1 cellular context compared by ENCODE assay signal in the genomic region with DNA sequence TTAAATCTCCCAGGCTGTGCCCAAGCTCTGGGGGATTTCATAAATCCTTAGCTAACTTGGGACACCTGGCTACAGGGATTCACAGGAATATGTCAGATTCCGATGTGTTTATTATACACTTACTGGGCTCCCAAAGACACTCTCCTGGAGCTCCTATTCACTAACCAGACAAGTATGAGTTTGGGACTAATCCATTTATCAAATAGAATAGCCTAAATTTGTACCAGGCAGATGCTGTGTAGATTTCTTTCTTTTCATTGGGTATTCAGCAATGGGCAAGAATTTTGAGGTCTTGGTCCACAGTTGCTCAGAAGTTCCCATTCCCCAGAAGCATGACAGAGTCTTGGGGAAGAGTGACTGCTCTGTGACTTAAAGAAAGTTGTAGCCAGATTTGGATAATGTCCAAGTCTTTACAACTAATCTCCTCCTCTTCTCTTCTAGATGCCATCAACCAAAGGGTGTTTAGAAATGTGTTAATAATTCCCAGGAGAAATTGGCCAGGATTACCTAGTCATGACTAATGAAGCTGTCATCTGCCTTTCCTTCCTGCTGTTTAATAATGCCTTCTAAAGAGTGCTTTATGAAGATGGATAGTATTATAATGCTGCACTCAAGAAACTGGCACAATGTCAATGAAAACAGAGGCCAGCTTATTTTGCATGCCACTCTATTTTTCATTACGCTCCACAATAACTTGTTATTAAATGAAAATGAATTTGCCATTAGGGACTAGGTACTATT.
A peak's percentile ranks its signal among the peaks of the same experiment; 100 is the strongest.
TF ChIP-seq lines count a peak whose summit lies in the region.

No MANE protein-coding gene starts in this region.

TF ChIP-seq in HEK293, 187 proteins besides CTCF, POLR2A, EP300 and RAD21 (continued from another document):
- peak; percentile 79 for TF ChIP-seq ZNF366 (tag by site-specific recombination; conservative IDR thresholded peaks at IDR 0.05)
- TF ChIP-seq, protein P1, sequence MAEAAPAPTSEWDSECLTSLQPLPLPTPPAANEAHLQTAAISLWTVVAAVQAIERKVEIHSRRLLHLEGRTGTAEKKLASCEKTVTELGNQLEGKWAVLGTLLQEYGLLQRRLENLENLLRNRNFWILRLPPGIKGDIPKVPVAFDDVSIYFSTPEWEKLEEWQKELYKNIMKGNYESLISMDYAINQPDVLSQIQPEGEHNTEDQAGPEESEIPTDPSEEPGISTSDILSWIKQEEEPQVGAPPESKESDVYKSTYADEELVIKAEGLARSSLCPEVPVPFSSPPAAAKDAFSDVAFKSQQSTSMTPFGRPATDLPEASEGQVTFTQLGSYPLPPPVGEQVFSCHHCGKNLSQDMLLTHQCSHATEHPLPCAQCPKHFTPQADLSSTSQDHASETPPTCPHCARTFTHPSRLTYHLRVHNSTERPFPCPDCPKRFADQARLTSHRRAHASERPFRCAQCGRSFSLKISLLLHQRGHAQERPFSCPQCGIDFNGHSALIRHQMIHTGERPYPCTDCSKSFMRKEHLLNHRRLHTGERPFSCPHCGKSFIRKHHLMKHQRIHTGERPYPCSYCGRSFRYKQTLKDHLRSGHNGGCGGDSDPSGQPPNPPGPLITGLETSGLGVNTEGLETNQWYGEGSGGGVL (tag by site-specific recombination; IDR thresholded peaks at IDR 0.05) = peak; percentile 65
- TF ChIP-seq ZNF16 (tag by site-specific recombination; IDR thresholded peaks at IDR 0.05; ENCODE audit: low read depth) = no peak
- peak; percentile 86 for TF ChIP-seq ZNF558 (tag by site-specific recombination; IDR thresholded peaks at IDR 0.05)
- TF ChIP-seq, protein P2, sequence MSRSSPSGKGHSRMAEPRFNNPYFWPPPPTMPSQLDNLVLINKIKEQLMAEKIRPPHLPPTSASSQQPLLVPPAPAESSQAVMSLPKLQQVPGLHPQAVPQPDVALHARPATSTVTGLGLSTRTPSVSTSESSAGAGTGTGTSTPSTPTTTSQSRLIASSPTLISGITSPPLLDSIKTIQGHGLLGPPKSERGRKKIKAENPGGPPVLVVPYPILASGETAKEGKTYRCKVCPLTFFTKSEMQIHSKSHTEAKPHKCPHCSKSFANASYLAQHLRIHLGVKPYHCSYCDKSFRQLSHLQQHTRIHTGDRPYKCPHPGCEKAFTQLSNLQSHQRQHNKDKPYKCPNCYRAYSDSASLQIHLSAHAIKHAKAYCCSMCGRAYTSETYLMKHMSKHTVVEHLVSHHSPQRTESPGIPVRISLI (tag by site-specific recombination; IDR thresholded peaks at IDR 0.05) = peak; percentile 63; the same call in 1 of the 2 replicates
- TF ChIP-seq, protein P3, sequence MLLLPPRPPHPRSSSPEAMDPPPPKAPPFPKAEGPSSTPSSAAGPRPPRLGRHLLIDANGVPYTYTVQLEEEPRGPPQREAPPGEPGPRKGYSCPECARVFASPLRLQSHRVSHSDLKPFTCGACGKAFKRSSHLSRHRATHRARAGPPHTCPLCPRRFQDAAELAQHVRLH (tag by site-specific recombination; IDR thresholded peaks at IDR 0.05) = peak; percentile 91
- TF ChIP-seq, protein P4, sequence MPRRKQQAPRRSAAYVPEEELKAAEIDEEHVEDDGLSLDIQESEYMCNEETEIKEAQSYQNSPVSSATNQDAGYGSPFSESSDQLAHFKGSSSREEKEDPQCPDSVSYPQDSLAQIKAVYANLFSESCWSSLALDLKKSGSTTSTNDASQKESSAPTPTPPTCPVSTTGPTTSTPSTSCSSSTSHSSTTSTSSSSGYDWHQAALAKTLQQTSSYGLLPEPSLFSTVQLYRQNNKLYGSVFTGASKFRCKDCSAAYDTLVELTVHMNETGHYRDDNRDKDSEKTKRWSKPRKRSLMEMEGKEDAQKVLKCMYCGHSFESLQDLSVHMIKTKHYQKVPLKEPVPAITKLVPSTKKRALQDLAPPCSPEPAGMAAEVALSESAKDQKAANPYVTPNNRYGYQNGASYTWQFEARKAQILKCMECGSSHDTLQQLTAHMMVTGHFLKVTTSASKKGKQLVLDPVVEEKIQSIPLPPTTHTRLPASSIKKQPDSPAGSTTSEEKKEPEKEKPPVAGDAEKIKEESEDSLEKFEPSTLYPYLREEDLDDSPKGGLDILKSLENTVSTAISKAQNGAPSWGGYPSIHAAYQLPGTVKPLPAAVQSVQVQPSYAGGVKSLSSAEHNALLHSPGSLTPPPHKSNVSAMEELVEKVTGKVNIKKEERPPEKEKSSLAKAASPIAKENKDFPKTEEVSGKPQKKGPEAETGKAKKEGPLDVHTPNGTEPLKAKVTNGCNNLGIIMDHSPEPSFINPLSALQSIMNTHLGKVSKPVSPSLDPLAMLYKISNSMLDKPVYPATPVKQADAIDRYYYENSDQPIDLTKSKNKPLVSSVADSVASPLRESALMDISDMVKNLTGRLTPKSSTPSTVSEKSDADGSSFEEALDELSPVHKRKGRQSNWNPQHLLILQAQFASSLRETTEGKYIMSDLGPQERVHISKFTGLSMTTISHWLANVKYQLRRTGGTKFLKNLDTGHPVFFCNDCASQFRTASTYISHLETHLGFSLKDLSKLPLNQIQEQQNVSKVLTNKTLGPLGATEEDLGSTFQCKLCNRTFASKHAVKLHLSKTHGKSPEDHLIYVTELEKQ (tag by site-specific recombination; IDR thresholded peaks at IDR 0.05; ENCODE audit: borderline replicate concordance) = peak; percentile 98
- TF ChIP-seq, protein P5, sequence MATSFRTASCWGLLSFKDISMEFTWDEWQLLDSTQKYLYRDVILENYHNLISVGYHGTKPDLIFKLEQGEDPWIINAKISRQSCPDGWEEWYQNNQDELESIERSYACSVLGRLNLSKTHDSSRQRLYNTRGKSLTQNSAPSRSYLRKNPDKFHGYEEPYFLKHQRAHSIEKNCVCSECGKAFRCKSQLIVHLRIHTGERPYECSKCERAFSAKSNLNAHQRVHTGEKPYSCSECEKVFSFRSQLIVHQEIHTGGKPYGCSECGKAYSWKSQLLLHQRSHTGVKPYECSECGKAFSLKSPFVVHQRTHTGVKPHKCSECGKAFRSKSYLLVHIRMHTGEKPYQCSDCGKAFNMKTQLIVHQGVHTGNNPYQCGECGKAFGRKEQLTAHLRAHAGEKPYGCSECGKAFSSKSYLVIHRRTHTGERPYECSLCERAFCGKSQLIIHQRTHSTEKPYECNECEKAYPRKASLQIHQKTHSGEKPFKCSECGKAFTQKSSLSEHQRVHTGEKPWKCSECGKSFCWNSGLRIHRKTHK (tag by site-specific recombination; IDR thresholded peaks at IDR 0.05) = no peak
- peak; percentile 92 for TF ChIP-seq ZNF629 (tag by site-specific recombination; IDR thresholded peaks at IDR 0.05)
- no peak for TF ChIP-seq ZNF792 (tag by site-specific recombination; IDR thresholded peaks at IDR 0.05)
- peak; percentile 99 for TF ChIP-seq IKZF3 (tag by site-specific recombination; IDR thresholded peaks at IDR 0.05)
- TF ChIP-seq ZNF2 (tag by site-specific recombination; IDR thresholded peaks at IDR 0.05) = 0 out of 2 replicates have a peak, but pooled peaks have one; percentile 64
- TF ChIP-seq ZNF302 (tag by site-specific recombination; IDR thresholded peaks at IDR 0.05; ENCODE audit: low read depth) = no peak
- peak; percentile 92 for TF ChIP-seq ZXDB (tag by site-specific recombination; IDR thresholded peaks at IDR 0.05)
- peak; percentile 83 for TF ChIP-seq KLF7 (tag by site-specific recombination; IDR thresholded peaks at IDR 0.05; ENCODE audit: borderline replicate concordance)
- TF ChIP-seq ZIC2 (tag by site-specific recombination; IDR thresholded peaks at IDR 0.05) = peak; percentile 88
- peak; percentile 94 for TF ChIP-seq OVOL3 (tag by site-specific recombination; IDR thresholded peaks at IDR 0.05)
- TF ChIP-seq, protein P6, sequence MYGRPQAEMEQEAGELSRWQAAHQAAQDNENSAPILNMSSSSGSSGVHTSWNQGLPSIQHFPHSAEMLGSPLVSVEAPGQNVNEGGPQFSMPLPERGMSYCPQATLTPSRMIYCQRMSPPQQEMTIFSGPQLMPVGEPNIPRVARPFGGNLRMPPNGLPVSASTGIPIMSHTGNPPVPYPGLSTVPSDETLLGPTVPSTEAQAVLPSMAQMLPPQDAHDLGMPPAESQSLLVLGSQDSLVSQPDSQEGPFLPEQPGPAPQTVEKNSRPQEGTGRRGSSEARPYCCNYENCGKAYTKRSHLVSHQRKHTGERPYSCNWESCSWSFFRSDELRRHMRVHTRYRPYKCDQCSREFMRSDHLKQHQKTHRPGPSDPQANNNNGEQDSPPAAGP (tag by site-specific recombination; IDR thresholded peaks at IDR 0.05) = peak; percentile 38; the same call in 1 of the 2 replicates
- TF ChIP-seq, protein P7, sequence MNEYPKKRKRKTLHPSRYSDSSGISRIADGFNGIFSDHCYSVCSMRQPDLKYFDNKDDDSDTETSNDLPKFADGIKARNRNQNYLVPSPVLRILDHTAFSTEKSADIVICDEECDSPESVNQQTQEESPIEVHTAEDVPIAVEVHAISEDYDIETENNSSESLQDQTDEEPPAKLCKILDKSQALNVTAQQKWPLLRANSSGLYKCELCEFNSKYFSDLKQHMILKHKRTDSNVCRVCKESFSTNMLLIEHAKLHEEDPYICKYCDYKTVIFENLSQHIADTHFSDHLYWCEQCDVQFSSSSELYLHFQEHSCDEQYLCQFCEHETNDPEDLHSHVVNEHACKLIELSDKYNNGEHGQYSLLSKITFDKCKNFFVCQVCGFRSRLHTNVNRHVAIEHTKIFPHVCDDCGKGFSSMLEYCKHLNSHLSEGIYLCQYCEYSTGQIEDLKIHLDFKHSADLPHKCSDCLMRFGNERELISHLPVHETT (tag by site-specific recombination; IDR thresholded peaks at IDR 0.05) = peak; percentile 97
- 0 out of 2 replicates have a peak, but pooled peaks have one; percentile 34 for TF ChIP-seq ZNF221 (tag by site-specific recombination; IDR thresholded peaks at IDR 0.05; ENCODE audit: borderline replicate concordance)
- TF ChIP-seq ZBTB7A (tag by site-specific recombination; IDR thresholded peaks at IDR 0.05; ENCODE audit: low read depth) = peak; percentile 60; the same call in 1 of the 2 replicates
- no peak for TF ChIP-seq ZNF670 (tag by site-specific recombination; IDR thresholded peaks at IDR 0.05; ENCODE audit: low read depth)
- TF ChIP-seq, protein P8, sequence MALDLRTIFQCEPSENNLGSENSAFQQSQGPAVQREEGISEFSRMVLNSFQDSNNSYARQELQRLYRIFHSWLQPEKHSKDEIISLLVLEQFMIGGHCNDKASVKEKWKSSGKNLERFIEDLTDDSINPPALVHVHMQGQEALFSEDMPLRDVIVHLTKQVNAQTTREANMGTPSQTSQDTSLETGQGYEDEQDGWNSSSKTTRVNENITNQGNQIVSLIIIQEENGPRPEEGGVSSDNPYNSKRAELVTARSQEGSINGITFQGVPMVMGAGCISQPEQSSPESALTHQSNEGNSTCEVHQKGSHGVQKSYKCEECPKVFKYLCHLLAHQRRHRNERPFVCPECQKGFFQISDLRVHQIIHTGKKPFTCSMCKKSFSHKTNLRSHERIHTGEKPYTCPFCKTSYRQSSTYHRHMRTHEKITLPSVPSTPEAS (tag by site-specific recombination; IDR thresholded peaks at IDR 0.05) = peak; percentile 65; the same call in 1 of the 2 replicates
- TF ChIP-seq SP3 (tag by site-specific recombination; IDR thresholded peaks at IDR 0.05) = peak; percentile 56
- TF ChIP-seq ZNF626 (tag by site-specific recombination; IDR thresholded peaks at IDR 0.05) = 0 out of 2 replicates have a peak, but pooled peaks have one; percentile 81
TF ChIP-seq in HEK293: peak in this region for 85.
